In the genomic region with DNA sequence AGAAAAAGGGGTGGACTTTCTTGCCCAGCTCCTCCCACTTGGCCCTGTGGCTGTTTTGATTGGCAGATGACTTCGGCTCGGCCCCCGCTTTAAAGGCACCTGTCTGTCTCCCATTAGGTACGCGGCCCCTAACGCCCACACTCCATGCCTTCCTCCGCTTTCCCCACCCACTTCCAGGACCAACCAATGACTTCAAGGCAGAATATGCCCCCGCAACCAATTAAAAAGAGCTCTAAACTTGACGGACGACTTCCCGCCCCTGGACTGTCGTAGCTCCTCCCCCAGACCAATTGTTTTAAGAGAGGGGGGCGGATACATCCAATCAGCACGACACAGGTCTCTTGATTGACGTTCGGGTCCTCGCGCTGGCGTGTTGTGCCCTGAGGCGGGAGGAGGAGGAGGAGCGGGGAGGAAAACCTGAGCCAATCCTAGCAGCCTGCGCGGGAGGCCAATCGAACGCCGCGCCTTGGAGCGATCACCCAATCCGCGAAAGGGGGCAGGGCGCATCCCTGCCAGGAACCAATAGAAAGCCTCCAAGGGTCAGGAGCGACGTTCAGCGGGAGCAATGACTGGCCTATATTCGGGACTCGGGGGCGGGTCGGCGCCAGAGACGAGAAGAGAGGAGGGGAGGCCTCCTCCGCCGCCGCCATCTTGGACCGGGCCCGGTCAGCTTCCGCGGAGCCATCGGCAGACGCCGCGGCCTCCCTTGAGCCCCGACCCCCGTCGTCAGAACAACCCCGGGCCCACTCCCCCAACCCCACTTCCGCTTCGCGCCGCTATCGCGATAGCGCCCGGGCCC, we compare ENCODE assay signal across 8 cellular contexts. TPM values are rescaled to one million over a fixed set of nuclear protein-coding genes. Genes with fewer than 3 reads are reported as not detected.
DNase-seq lines count a peak whose midpoint lies in the region; ATAC-seq and TF ChIP-seq lines count a peak whose summit lies in the region.

TSS of gene CNOT3 (plus strand) at position 649 of the 799 bp plus-strand sequence. CDS start 5,217 bp downstream, outside the sequence.

- in situ Hi-C loops in Panc1 (cut with HindIII; ENCODE audit: low pct_unique_long_range_greater_than_20kb, low sequenced_read_pairs), result no loop called here

- H3K27me3 Mint-ChIP-seq in activated T-cell treated with anti-CD3 and anti-CD28 coated beads, Interleukin-2, amount 50 U/mL, for 4 hours (ENCODE audit: low read depth), result no peaks in the 10 kb centered on the region

- TF ChIP-seq CTCF in Panc1 (IDR thresholded peaks at IDR 0.05), result no peak

- H3K27me3 ChIP-seq in Panc1 (ENCODE audit: control insufficient read depth, insufficient read depth, low read length), result no peaks in the 10 kb centered on the region
- no peaks in the 10 kb centered on the region for H3K27me3 ChIP-seq in mucosa of rectum (ENCODE audit: control insufficient read depth in 2 of 2, insufficient read depth in 2 of 2, low read length in 2 of 2)

- TF ChIP-seq POLR2A in erythroblast (IDR thresholded peaks at IDR 0.05; ENCODE audit: low read length), result peak; percentile 59

- H3K4me3 ChIP-seq in Panc1 (ENCODE audit: low read depth in 2 of 2, low read length in 2 of 2) (peak within 1 kb of the TSS; percentile 68 to 97), mucosa of rectum (ENCODE audit: low read length in 2 of 2) (peak within 1 kb of the TSS; percentile 77 to 88)

- DNase-seq in DMS53 (lab: John Stamatoyannopoulos, UW), result peak; percentile 100
- DNase-seq in KG1 (lab: John Stamatoyannopoulos, UW), result peak; percentile 100
- DNase-seq in Panc1 (ENCODE audit: low read depth, low spot score), result peak; percentile 100
- DNase-seq in activated T-cell treated with anti-CD3 and anti-CD28 coated beads, Interleukin-2, amount 50 U/mL, for 4 hours, result peak; percentile 98
- peak; percentile 100 for DNase-seq in erythroblast (lab: John Stamatoyannopoulos, UW)
- peak; percentile 98 for DNase-seq in stimulated activated CD8-positive, alpha-beta memory T cell treated with anti-CD3 and anti-CD28 coated beads, Interleukin-4, amount 100 ng/mL, for 48 hours

- peak within 1 kb of the TSS; percentile 74 to 83 for H3K9ac ChIP-seq in mucosa of rectum (ENCODE audit: low read depth in 1 of 2, low read length in 2 of 2)

- H3K36me3 Mint-ChIP-seq in activated T-cell treated with anti-CD3 and anti-CD28 coated beads, Interleukin-2, amount 50 U/mL, for 4 hours (ENCODE audit: insufficient read depth), result peaks cover 9% of the 10 kb centered on the region

- H3K4me1 Mint-ChIP-seq in activated T-cell treated with anti-CD3 and anti-CD28 coated beads, Interleukin-2, amount 50 U/mL, for 4 hours (ENCODE audit: low read depth), result peaks cover 43% of the 10 kb centered on the region

- peak; percentile 76 for ATAC-seq in GM21723 (IDR thresholded peaks at IDR 0.05; ENCODE audit: unreplicated experiment)
- ATAC-seq in Panc1, result peak; percentile 90
- ATAC-seq in activated T-cell treated with anti-CD3 and anti-CD28 coated beads, Interleukin-2, amount 50 U/mL, for 4 hours, result peak; percentile 81 to 85

- CTCF ChIA-PET in Panc1 (lab: Charles Lee), result interaction anchor here (0.7 to 1.8 kb wide), 2 partner anchors 20 to 345 kb away, joined by 4 to 5 read pairs; no protein-coding TSS in a partner anchor

- POLR2A ChIA-PET in Panc1 (lab: Charles Lee), result interaction anchor here (0.5 to 1.2 kb wide), 8 partner anchors 13 to 39 kb away, joined by 3 to 9 read pairs (median 3); partner anchors contain the start of genes LENG1, PRPF31 and TFPT

- H3K27ac ChIP-seq in Panc1 (ENCODE audit: low read length), result peak within 1 kb of the TSS; percentile 95
- peak within 1 kb of the TSS; percentile 85 for H3K27ac ChIP-seq in mucosa of rectum (ENCODE audit: low read depth in 2 of 2, low read length in 2 of 2)

- intact Hi-C loops in Panc1 (cut with micrococcal nuclease; ENCODE audit: unreplicated experiment), result no loop called here

- H3K9me3 ChIP-seq in Panc1 (ENCODE audit: control insufficient read depth, insufficient read depth, low read depth, low read length) (no peaks in the 10 kb centered on the region), mucosa of rectum (ENCODE audit: control insufficient read depth in 2 of 2, low read length in 2 of 2) (no peaks in the 10 kb centered on the region)

- BruUV-seq in Panc1 (replicated peaks; lab: Mats Ljungman, UMichigan), result no TSS peak

- peak within 1 kb of the TSS; percentile 96 for H3K4me3 Mint-ChIP-seq in activated T-cell treated with anti-CD3 and anti-CD28 coated beads, Interleukin-2, amount 50 U/mL, for 4 hours

- H3K36me3 ChIP-seq in Panc1 (ENCODE audit: control insufficient read depth, insufficient read depth, low read length) (peaks cover 4% of the 10 kb centered on the region), mucosa of rectum (ENCODE audit: control insufficient read depth in 2 of 2, insufficient read depth in 2 of 2, low read length in 2 of 2) (peaks cover 8 to 12% of the 10 kb centered on the region in 2 donors)

- H3K4me1 ChIP-seq in Panc1 (ENCODE audit: control insufficient read depth, insufficient read depth, low read length), result peaks cover 30% of the 10 kb centered on the region
- peaks cover 23% of the 10 kb centered on the region in 2 donors for H3K4me1 ChIP-seq in mucosa of rectum (ENCODE audit: control insufficient read depth in 2 of 2, insufficient read depth in 2 of 2, low read length in 2 of 2)

- H3K9me3 Mint-ChIP-seq in activated T-cell treated with anti-CD3 and anti-CD28 coated beads, Interleukin-2, amount 50 U/mL, for 4 hours, result no peaks in the 10 kb centered on the region

RNA-seq across cellular contexts. Expression of gene CNOT3, which starts in this region (rescaled TPM):
- total RNA-seq in Panc1 (2021; ENCODE audit: unreplicated experiment), result 111 TPM
- polyA plus RNA-seq in Panc1 (2012; ENCODE audit: insufficient read length), result 184 TPM
- total RNA-seq in activated T-cell treated with anti-CD3 and anti-CD28 coated beads, Interleukin-2, amount 50 U/mL, for 4 hours, result 100 to 1,000 TPM in 2 of 3 donors, 10 to 100 TPM in 1; 90.8 to 102 (median 100) TPM

Comparison
In these comparisons a context has a peak if more than half of its experiments do, and no peak if none do; other contexts are left out.
1. Peak in every context shown above with its lines: DNase-seq, ATAC-seq, H3K4me3 ChIP-seq and H3K27ac ChIP-seq.